In genomic region chr3:37902674-37903073, GRCh38 we compare ENCODE assay signal across 16 cellular contexts. TPM values are rescaled to one million over a fixed set of nuclear protein-coding genes. Genes with fewer than 3 reads are reported as not detected.
DNase-seq lines count a peak whose midpoint lies in the region; ATAC-seq and TF ChIP-seq lines count a peak whose summit lies in the region.
"Had no signal": no experiment of that assay in that cellular context is flagged by ENCODE, and none has a peak within 500 bp of the region (broad histone marks: within the 10 kb centered on the region; RNA-seq: fewer than 3 reads in every experiment).

No MANE protein-coding gene starts in this region.

- peaks cover 48% of the 10 kb centered on the region for H3K4me1 Mint-ChIP-seq in activated CD4-positive, alpha-beta T cell treated with anti-CD3 and anti-CD28 coated beads, Interleukin-2, amount 10 ng/mL, durations not matched to agents 24 days and 14 days
- peaks cover 45% of the 10 kb centered on the region for H3K4me1 Mint-ChIP-seq in WTC11
- H3K4me1 Mint-ChIP-seq in natural killer cell treated with Interleukin-12 subunit alpha and Interleukin-12 subunit beta and Interleukin-15 and Interleukin-18, amount 100 ng/mL, for 72 hours (ENCODE audit: low read depth in 2 of 2) = peaks cover 33 to 56% of the 10 kb centered on the region in 2 donors
- H3K4me1 Mint-ChIP-seq: B cell had no signal

- peak overlapping the region; percentile 5 for H3K27ac Mint-ChIP-seq in activated CD4-positive, alpha-beta T cell treated with anti-CD3 and anti-CD28 coated beads, Interleukin-2, amount 10 ng/mL, durations not matched to agents 24 days and 14 days
- H3K27ac Mint-ChIP-seq in WTC11 = peak overlapping the region; percentile 25; the same call in 1 of the 2 replicates
- H3K27ac Mint-ChIP-seq in natural killer cell treated with Interleukin-12 subunit alpha and Interleukin-12 subunit beta and Interleukin-15 and Interleukin-18, amount 100 ng/mL, for 72 hours = peak overlapping the region; percentile 59 to 61
- H3K27ac Mint-ChIP-seq: B cell had no signal

- ATAC-seq in HG03354 (IDR thresholded peaks at IDR 0.05; ENCODE audit: poor library complexity, severe bottlenecking, unreplicated experiment) (peak; percentile 33), WTC11 (no peak), GM19324 (IDR thresholded peaks at IDR 0.05; ENCODE audit: low FRiP score, unreplicated experiment) (no peak), GM21576 (IDR thresholded peaks at IDR 0.05; ENCODE audit: unreplicated experiment) (no peak)
- ATAC-seq in natural killer cell treated with Interleukin-12 subunit alpha and Interleukin-12 subunit beta and Interleukin-15 and Interleukin-18, amount 100 ng/mL, for 72 hours = peak; percentile 80 to 84

- TF ChIP-seq CTCF in WTC11 (IDR thresholded peaks at IDR 0.05) = no peak

- peak overlapping the region; percentile 50 for H3K4me3 Mint-ChIP-seq in activated CD4-positive, alpha-beta T cell treated with anti-CD3 and anti-CD28 coated beads, Interleukin-2, amount 10 ng/mL, durations not matched to agents 24 days and 14 days
- no peak overlapping the region for H3K4me3 Mint-ChIP-seq in WTC11
- peak overlapping the region; percentile 75 for H3K4me3 Mint-ChIP-seq in natural killer cell treated with Interleukin-12 subunit alpha and Interleukin-12 subunit beta and Interleukin-15 and Interleukin-18, amount 100 ng/mL, for 72 hours
- H3K4me3 Mint-ChIP-seq: B cell had no signal

- POLR2A ChIA-PET in WTC11 (lab: Charles Lee) = no interaction called here

- no peaks in the 10 kb centered on the region for H3K36me3 Mint-ChIP-seq in activated CD4-positive, alpha-beta T cell treated with anti-CD3 and anti-CD28 coated beads, Interleukin-2, amount 10 ng/mL, durations not matched to agents 24 days and 14 days (ENCODE audit: low read depth)
- H3K36me3 Mint-ChIP-seq in WTC11 = no peaks in the 10 kb centered on the region
- no peaks in the 10 kb centered on the region for H3K36me3 Mint-ChIP-seq in natural killer cell treated with Interleukin-12 subunit alpha and Interleukin-12 subunit beta and Interleukin-15 and Interleukin-18, amount 100 ng/mL, for 72 hours

- CTCF ChIA-PET in WTC11 (lab: Charles Lee) = interaction anchor here (1.3 kb wide), 1 partner anchor 72 kb away, joined by 4 read pairs; no protein-coding TSS in a partner anchor

- H3K9me3 Mint-ChIP-seq in activated CD4-positive, alpha-beta T cell treated with anti-CD3 and anti-CD28 coated beads, Interleukin-2, amount 10 ng/mL, durations not matched to agents 24 days and 14 days = no peaks in the 10 kb centered on the region
- H3K9me3 Mint-ChIP-seq in WTC11 = no peaks in the 10 kb centered on the region
- H3K9me3 Mint-ChIP-seq in natural killer cell treated with Interleukin-12 subunit alpha and Interleukin-12 subunit beta and Interleukin-15 and Interleukin-18, amount 100 ng/mL, for 72 hours = no peaks in the 10 kb centered on the region

- DNase-seq in activated CD4-positive, alpha-beta T cell treated with anti-CD3 and anti-CD28 coated beads, Interleukin-2, amount 10 ng/mL, durations not matched to agents 24 days and 14 days = peak; percentile 68
- DNase-seq in activated CD4-positive, alpha-beta T cell treated with anti-CD3 and anti-CD28 coated beads for 4 hours = no peak
- DNase-seq in WTC11 (ENCODE audit: low spot score) (no peak), NCI-H2029 treated with DMSO at 0.1 percent for 48 hours (lab: John Stamatoyannopoulos, UW) (no peak)
- DNase-seq in natural killer cell treated with Interleukin-12 subunit alpha and Interleukin-12 subunit beta and Interleukin-15 and Interleukin-18, amount 100 ng/mL, for 72 hours (ENCODE audit: low spot score) = peak; percentile 69
- DNase-seq: amygdala; COR-L47; left ventricle myocardium inferior; NCI-H1694 treated with DMSO at 0.1 percent for 48 hours; NCI-H774; retina; stimulated activated CD4-positive, alpha-beta T cell treated with anti-CD3 and anti-CD28 coated beads, Interleukin-4, amount 100 ng/mL, for 4 hours had no signal

- H3K27me3 Mint-ChIP-seq in activated CD4-positive, alpha-beta T cell treated with anti-CD3 and anti-CD28 coated beads, Interleukin-2, amount 10 ng/mL, durations not matched to agents 24 days and 14 days = no peaks in the 10 kb centered on the region
- no peaks in the 10 kb centered on the region for H3K27me3 Mint-ChIP-seq in WTC11 (ENCODE audit: low read depth)
- peaks cover 6 to 15% of the 10 kb centered on the region in 2 donors for H3K27me3 Mint-ChIP-seq in natural killer cell treated with Interleukin-12 subunit alpha and Interleukin-12 subunit beta and Interleukin-15 and Interleukin-18, amount 100 ng/mL, for 72 hours

- intact Hi-C loops in activated CD4-positive, alpha-beta T cell treated with anti-CD3 and anti-CD28 coated beads, Interleukin-2, amount 10 ng/mL, durations not matched to agents 24 days and 14 days (cut with micrococcal nuclease) = no loop called here

TF ChIP-seq in WTC11, 78 proteins besides CTCF, POLR2A, EP300 and RAD21:
- TF ChIP-seq ZBTB21 (CRISPR knock-in tag; IDR thresholded peaks at IDR 0.05; ENCODE audit: borderline replicate concordance) (no peak), KAT7 (CRISPR knock-in tag; IDR thresholded peaks at IDR 0.05; ENCODE audit: borderline replicate concordance) (no peak), MYBL2 (CRISPR knock-in tag; IDR thresholded peaks at IDR 0.05) (no peak), ATF3 (CRISPR knock-in tag; conservative IDR thresholded peaks at IDR 0.05) (no peak), RELA (CRISPR knock-in tag; IDR thresholded peaks at IDR 0.05; ENCODE audit: borderline replicate concordance) (no peak), CBFB (CRISPR knock-in tag; IDR thresholded peaks at IDR 0.05; ENCODE audit: low read depth) (no peak), ZNF671 (CRISPR knock-in tag; IDR thresholded peaks at IDR 0.05) (no peak), PRDM15 (CRISPR knock-in tag; IDR thresholded peaks at IDR 0.05) (no peak), ZNF281 (CRISPR knock-in tag; IDR thresholded peaks at IDR 0.05) (no peak)

RNA-seq across cellular contexts. Expression of gene CTDSPL, which starts 41.0 kb away (rescaled TPM):
- total RNA-seq in activated CD4-positive, alpha-beta T cell treated with anti-CD3 and anti-CD28 coated beads, Interleukin-2, amount 10 ng/mL, durations not matched to agents 24 days and 14 days = 6.1 and 6.5 TPM in 2 replicates
- 28.0 to 41.2 TPM (median 28.6 TPM) in 3 replicates for total RNA-seq in WTC11 (2021)
- total RNA-seq in natural killer cell treated with Interleukin-12 subunit alpha and Interleukin-12 subunit beta and Interleukin-15 and Interleukin-18, amount 100 ng/mL, for 72 hours = 1 to 10 TPM in 1 of 2 donors, under 1 TPM in 1; 0.69 to 1.3 TPM
- total RNA-seq: B cell had no signal

Comparison
In these comparisons a context has a peak if more than half of its experiments do, and no peak if none do; other contexts are left out.
1. DNase-seq: peak in activated CD4-positive, alpha-beta T cell treated with anti-CD3 and anti-CD28 coated beads, Interleukin-2, amount 10 ng/mL, durations not matched to agents 24 days and 14 days (single experiment) and natural killer cell treated with Interleukin-12 subunit alpha and Interleukin-12 subunit beta and Interleukin-15 and Interleukin-18, amount 100 ng/mL, for 72 hours (single experiment); none in activated CD4-positive, alpha-beta T cell treated with anti-CD3 and anti-CD28 coated beads for 4 hours (0 of 2), WTC11 (single experiment) and NCI-H2029 treated with DMSO at 0.1 percent for 48 hours (single experiment).
2. H3K27ac Mint-ChIP-seq: peak in every context shown above with its lines; median percentile 60 in natural killer cell treated with Interleukin-12 subunit alpha and Interleukin-12 subunit beta and Interleukin-15 and Interleukin-18, amount 100 ng/mL, for 72 hours; 25 in WTC11; 5 in activated CD4-positive, alpha-beta T cell treated with anti-CD3 and anti-CD28 coated beads, Interleukin-2, amount 10 ng/mL, durations not matched to agents 24 days and 14 days.
3. ATAC-seq: peak in HG03354 (single experiment) and natural killer cell treated with Interleukin-12 subunit alpha and Interleukin-12 subunit beta and Interleukin-15 and Interleukin-18, amount 100 ng/mL, for 72 hours (2 of 2); none in WTC11 (single experiment), GM19324 (single experiment) and GM21576 (single experiment).